Comparison of ENCODE assay signal across 1 cellular context in the genomic region with DNA sequence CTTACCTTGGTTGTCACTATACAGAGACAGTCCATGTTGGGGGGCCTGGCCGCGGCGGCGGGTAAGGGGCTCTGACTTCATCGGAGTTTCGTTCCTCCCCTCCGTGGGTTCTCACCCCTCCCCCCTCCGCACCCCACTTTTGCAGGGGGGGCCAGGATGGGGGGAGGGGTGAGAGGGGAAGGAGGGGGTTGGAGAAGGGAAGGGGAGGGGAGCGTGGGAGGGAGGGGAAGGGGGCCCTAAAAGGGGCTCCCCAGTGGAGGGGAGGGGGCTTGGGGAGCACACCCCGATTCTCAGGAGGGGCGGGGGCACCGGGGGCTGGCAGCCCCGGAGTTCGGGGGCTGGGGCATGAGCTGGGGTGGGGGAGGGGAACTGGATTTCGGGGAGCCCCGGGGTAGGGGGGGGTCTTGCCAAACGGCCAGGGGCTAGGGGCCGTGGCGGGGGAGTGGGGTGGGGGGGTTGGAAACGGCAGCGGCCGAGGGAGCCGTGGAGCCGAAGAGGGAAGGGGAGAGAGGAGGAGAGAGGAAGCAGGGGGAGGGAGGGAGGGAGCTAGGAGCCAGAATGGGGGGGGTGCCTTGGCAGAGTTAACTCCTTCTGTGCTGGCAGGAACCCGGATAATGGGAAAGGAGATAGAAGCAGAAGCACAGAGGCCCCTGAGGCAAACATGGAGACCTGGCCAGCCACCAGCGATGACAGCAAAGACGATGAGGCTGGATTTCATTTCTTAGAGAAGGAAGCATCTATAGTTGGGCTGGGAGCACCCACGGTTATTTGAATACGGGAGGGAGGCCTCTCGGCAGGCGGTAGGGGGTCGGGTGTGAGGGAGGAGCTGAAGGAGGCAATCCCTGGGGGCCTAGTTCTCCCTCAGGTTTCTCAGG.
TF ChIP-seq lines count a peak whose summit lies in the region.

No MANE protein-coding gene starts in this region.

TF ChIP-seq in K562, 482 proteins besides CTCF, POLR2A, EP300 and RAD21 (continued from another document):
- TF ChIP-seq ZBTB7A (IDR thresholded peaks at IDR 0.05; ENCODE audit: borderline replicate concordance, control insufficient read depth, low read depth, low read length) (0 out of 2 replicates have a peak, but pooled peaks have one; percentile 42), NFYB (IDR thresholded peaks at IDR 0.05; ENCODE audit: extremely low read depth, insufficient read length) (no peak), ZNF785 (CRISPR knock-in tag; IDR thresholded peaks at IDR 0.05) (no peak), SRSF1 (IDR thresholded peaks at IDR 0.05; ENCODE audit: low read depth, low read length) (no peak), SRF (CRISPR knock-in tag; IDR thresholded peaks at IDR 0.05) (no peak), YY1 (IDR thresholded peaks at IDR 0.05; ENCODE audit: borderline replicate concordance in 1 of 3, control insufficient read depth in 1 of 3, extremely low read depth in 1 of 3, insufficient read depth in 3 of 3, insufficient read length in 1 of 3, insufficient replicate concordance in 2 of 3, low read depth in 1 of 3, low read length in 2 of 3) (peak in 1 of 3 experiments; percentile 24), CBFB (CRISPR knock-in tag; IDR thresholded peaks at IDR 0.05) (no peak), SPI1 (IDR thresholded peaks at IDR 0.05; ENCODE audit: borderline replicate concordance, low read depth, low read length) (0 out of 2 replicates have a peak, but pooled peaks have one; percentile 37), FUS (optimal IDR thresholded peaks at IDR 0.05; ENCODE audit: low read depth, low read length) (no peak), TEAD4 (IDR thresholded peaks at IDR 0.05; ENCODE audit: low read length) (no peak), TEAD4 (CRISPR knock-in tag; IDR thresholded peaks at IDR 0.05; ENCODE audit: borderline replicate concordance) (no peak), E2F3 (CRISPR knock-in tag; IDR thresholded peaks at IDR 0.05) (no peak), ZNF740 (CRISPR knock-in tag; IDR thresholded peaks at IDR 0.05) (peak; percentile 93), ZNF740 (tag; IDR thresholded peaks at IDR 0.05) (peak in 1 of 2 experiments; percentile 71; a peak in 2 of 4 replicates), ZBTB12 (CRISPR knock-in tag; IDR thresholded peaks at IDR 0.05) (no peak), MEF2A (IDR thresholded peaks at IDR 0.05; ENCODE audit: control insufficient read depth, low read depth, low read length) (no peak), SAFB (IDR thresholded peaks at IDR 0.05; ENCODE audit: borderline replicate concordance, low read depth, low read length) (no peak)
- TF ChIP-seq, protein P1, sequence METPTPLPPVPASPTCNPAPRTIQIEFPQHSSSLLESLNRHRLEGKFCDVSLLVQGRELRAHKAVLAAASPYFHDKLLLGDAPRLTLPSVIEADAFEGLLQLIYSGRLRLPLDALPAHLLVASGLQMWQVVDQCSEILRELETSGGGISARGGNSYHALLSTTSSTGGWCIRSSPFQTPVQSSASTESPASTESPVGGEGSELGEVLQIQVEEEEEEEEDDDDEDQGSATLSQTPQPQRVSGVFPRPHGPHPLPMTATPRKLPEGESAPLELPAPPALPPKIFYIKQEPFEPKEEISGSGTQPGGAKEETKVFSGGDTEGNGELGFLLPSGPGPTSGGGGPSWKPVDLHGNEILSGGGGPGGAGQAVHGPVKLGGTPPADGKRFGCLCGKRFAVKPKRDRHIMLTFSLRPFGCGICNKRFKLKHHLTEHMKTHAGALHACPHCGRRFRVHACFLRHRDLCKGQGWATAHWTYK (CRISPR knock-in tag; IDR thresholded peaks at IDR 0.05), result no peak
- TF ChIP-seq, protein P2, sequence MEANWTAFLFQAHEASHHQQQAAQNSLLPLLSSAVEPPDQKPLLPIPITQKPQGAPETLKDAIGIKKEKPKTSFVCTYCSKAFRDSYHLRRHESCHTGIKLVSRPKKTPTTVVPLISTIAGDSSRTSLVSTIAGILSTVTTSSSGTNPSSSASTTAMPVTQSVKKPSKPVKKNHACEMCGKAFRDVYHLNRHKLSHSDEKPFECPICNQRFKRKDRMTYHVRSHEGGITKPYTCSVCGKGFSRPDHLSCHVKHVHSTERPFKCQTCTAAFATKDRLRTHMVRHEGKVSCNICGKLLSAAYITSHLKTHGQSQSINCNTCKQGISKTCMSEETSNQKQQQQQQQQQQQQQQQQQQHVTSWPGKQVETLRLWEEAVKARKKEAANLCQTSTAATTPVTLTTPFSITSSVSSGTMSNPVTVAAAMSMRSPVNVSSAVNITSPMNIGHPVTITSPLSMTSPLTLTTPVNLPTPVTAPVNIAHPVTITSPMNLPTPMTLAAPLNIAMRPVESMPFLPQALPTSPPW (CRISPR knock-in tag; IDR thresholded peaks at IDR 0.05), result peak; percentile 86
- TF ChIP-seq, protein P3, sequence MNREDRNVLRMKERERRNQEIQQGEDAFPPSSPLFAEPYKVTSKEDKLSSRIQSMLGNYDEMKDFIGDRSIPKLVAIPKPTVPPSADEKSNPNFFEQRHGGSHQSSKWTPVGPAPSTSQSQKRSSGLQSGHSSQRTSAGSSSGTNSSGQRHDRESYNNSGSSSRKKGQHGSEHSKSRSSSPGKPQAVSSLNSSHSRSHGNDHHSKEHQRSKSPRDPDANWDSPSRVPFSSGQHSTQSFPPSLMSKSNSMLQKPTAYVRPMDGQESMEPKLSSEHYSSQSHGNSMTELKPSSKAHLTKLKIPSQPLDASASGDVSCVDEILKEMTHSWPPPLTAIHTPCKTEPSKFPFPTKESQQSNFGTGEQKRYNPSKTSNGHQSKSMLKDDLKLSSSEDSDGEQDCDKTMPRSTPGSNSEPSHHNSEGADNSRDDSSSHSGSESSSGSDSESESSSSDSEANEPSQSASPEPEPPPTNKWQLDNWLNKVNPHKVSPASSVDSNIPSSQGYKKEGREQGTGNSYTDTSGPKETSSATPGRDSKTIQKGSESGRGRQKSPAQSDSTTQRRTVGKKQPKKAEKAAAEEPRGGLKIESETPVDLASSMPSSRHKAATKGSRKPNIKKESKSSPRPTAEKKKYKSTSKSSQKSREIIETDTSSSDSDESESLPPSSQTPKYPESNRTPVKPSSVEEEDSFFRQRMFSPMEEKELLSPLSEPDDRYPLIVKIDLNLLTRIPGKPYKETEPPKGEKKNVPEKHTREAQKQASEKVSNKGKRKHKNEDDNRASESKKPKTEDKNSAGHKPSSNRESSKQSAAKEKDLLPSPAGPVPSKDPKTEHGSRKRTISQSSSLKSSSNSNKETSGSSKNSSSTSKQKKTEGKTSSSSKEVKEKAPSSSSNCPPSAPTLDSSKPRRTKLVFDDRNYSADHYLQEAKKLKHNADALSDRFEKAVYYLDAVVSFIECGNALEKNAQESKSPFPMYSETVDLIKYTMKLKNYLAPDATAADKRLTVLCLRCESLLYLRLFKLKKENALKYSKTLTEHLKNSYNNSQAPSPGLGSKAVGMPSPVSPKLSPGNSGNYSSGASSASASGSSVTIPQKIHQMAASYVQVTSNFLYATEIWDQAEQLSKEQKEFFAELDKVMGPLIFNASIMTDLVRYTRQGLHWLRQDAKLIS (CRISPR knock-in tag; IDR thresholded peaks at IDR 0.05), result no peak
